In the genomic region with DNA sequence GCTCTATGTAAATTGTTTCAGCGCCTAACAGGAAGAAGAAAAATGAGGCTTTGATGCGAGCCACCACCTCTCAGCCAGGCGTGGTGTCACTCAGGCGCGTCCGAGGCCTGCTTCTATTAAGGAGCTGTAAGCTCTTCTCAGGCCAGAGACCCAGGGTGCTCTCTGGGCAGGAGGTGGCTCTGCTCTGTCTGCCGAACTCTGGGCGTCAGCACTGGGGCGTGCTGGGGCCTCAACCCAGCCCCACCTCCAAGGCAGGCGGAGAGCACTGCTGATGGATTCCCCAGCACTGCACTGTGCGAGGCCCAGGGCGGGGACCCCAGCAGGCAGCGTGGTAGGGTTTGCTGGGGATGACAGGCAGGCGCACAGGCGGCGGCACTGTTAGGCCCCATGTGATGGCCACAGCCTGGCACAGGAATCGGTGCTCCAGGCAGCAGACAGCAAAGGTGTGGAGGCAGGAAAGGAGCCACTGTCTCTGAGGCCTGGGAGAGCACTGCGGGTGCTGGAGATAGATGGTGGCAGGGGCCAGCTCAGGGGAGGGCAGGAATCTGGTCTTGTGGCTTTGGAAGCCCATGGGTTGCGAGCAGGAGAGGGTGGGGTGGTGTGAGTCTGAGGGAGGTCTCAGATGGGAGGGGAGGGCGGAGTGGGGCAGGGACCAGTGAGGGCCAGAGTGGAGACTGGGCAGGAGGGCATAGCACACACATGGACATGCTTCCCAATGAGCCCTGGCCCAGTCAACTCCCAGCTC, we compare ENCODE assay signal across 9 cellular contexts.
DNase-seq lines count a peak whose midpoint lies in the region; ATAC-seq and TF ChIP-seq lines count a peak whose summit lies in the region.
"Had no signal": no experiment of that assay in that cellular context is flagged by ENCODE, and none has a peak within 500 bp of the region (broad histone marks: within the 10 kb centered on the region; RNA-seq: fewer than 3 reads in every experiment).

No MANE protein-coding gene starts in this region.

- DNase-seq in cardiac muscle cell (ENCODE audit: low read depth in 1 of 2, low spot score in 1 of 2) (no peak), left cardiac atrium (no peak), foreskin keratinocyte (no peak), transverse colon (no peak), AG20443 (ENCODE audit: low spot score) (no peak)
- no peak for DNase-seq in activated CD4-positive, alpha-beta T cell treated with anti-CD3 and anti-CD28 coated beads for 48 hours
- DNase-seq: BE2C had no signal

- H3K27me3 ChIP-seq in cardiac muscle cell, result no peaks in the 10 kb centered on the region
- H3K27me3 ChIP-seq in foreskin keratinocyte, result no peaks in the 10 kb centered on the region
- H3K27me3 ChIP-seq in transverse colon, result no peaks in the 10 kb centered on the region
- H3K27me3 ChIP-seq: BE2C had no signal

- 74 to 76% methylated on average over 6 to 20 of the region's 20 CpGs for WGBS in transverse colon (ENCODE audit: low coverage in 1 of 2), 2 donors

- peaks cover 44% of the 10 kb centered on the region for H3K4me1 ChIP-seq in cardiac muscle cell (ENCODE audit: low read depth)
- peaks cover 20% of the 10 kb centered on the region for H3K4me1 ChIP-seq in foreskin keratinocyte
- peaks cover 8 to 47% (median 28%) of the 10 kb centered on the region in 4 donors for H3K4me1 ChIP-seq in transverse colon

- ATAC-seq in left cardiac atrium (no peak), HG03432 (IDR thresholded peaks at IDR 0.05; ENCODE audit: unreplicated experiment) (peak; percentile 76), foreskin keratinocyte (no peak), HG02623 (IDR thresholded peaks at IDR 0.05; ENCODE audit: unreplicated experiment) (no peak)

- H3K36me3 ChIP-seq in cardiac muscle cell, result no peaks in the 10 kb centered on the region
- H3K36me3 ChIP-seq in transverse colon, result no peaks in the 10 kb centered on the region
- H3K36me3 ChIP-seq: BE2C had no signal

- in situ Hi-C loops in transverse colon (cut with MboI; ENCODE audit: low pct_ligation_motif_present in 1 of 4, low pct_unique_long_range_greater_than_20kb in 1 of 4, low sequenced_read_pairs in 3 of 4), result no loop called here

- no peak overlapping the region for H3K4me3 ChIP-seq in cardiac muscle cell
- no peak overlapping the region for H3K4me3 ChIP-seq in transverse colon

- no peak for TF ChIP-seq POLR2A in transverse colon (IDR thresholded peaks at IDR 0.05)

- no peak for TF ChIP-seq CTCF in cardiac muscle cell (IDR thresholded peaks at IDR 0.05; ENCODE audit: low read depth, low read length)
- peak; percentile 1 for TF ChIP-seq CTCF in foreskin keratinocyte (conservative IDR thresholded peaks at IDR 0.05)
- TF ChIP-seq CTCF in transverse colon (IDR thresholded peaks at IDR 0.05), result no peak

- no peak for TF ChIP-seq EP300 in transverse colon (IDR thresholded peaks at IDR 0.05; ENCODE audit: low read depth)

- H3K9me3 ChIP-seq in cardiac muscle cell (ENCODE audit: low read depth) (no peaks in the 10 kb centered on the region), transverse colon (no peaks in the 10 kb centered on the region)
- H3K9me3 ChIP-seq: BE2C had no signal

- H3K27ac ChIP-seq in cardiac muscle cell (peak overlapping the region; percentile 40), foreskin keratinocyte (peak overlapping the region; percentile 77), transverse colon (peak overlapping the region; percentile 18 to 45 (median 28))

- intact Hi-C loops in left cardiac atrium (cut with DNase I), result no loop called here
- intact Hi-C loops in transverse colon (cut with DNase I; ENCODE audit: low total_unique reads), result no loop called here
